Comparison of ENCODE assay signal across 9 cellular contexts in genomic region chr13:33279898-33280549, GRCh38. TPM values are rescaled to one million over a fixed set of nuclear protein-coding genes. Genes with fewer than 3 reads are reported as not detected.
DNase-seq lines count a peak whose midpoint lies in the region; ATAC-seq and TF ChIP-seq lines count a peak whose summit lies in the region.
"Had no signal": no experiment of that assay in that cellular context is flagged by ENCODE, and none has a peak within 500 bp of the region (broad histone marks: within the 10 kb centered on the region; RNA-seq: fewer than 3 reads in every experiment).

No MANE protein-coding gene starts in this region.

- 0 out of 2 replicates have a peak overlapping the region, but pooled peaks have one; percentile 6 for H3K4me3 ChIP-seq in SK-N-MC
- no peak overlapping the region for H3K4me3 ChIP-seq in fibroblast of the aortic adventitia (ENCODE audit: low read depth, low read length)

- ATAC-seq in GM21737 (IDR thresholded peaks at IDR 0.05; ENCODE audit: unreplicated experiment) (no peak), GM19023 (IDR thresholded peaks at IDR 0.05; ENCODE audit: unreplicated experiment) (no peak)

- in situ Hi-C loops in KBM-7 (cut with MboI; ENCODE audit: low pct_unique_long_range_greater_than_20kb, low sequenced_read_pairs) = no loop called here

- no peak for TF ChIP-seq CTCF in fibroblast of the aortic adventitia (IDR thresholded peaks at IDR 0.05; ENCODE audit: insufficient read depth, low read length)

- no peaks in the 10 kb centered on the region; the same call in 1 of the 2 replicates for H3K36me3 ChIP-seq in SK-N-MC (ENCODE audit: insufficient read depth, low read length)

- peak overlapping the region; percentile 98 for H3K27ac ChIP-seq in SK-N-MC

- H3K9me3 ChIP-seq in SK-N-MC (ENCODE audit: low read depth, low read length) = no peaks in the 10 kb centered on the region

- no peak overlapping the region for H3K9ac ChIP-seq in SK-N-MC (ENCODE audit: insufficient read length)

- peak; percentile 27 for DNase-seq in GM03348 (ENCODE audit: low spot score)
- no peak for DNase-seq in SK-N-MC (ENCODE audit: low read depth, low spot score)
- DNase-seq in fibroblast of the aortic adventitia (ENCODE audit: low read depth) = peak; percentile 54
- DNase-seq in renal cortical epithelial cell (ENCODE audit: low read depth) = peak; percentile 99
- no peak for DNase-seq in NCI-H748 (lab: John Stamatoyannopoulos, UW; ENCODE audit: unreplicated experiment)
- DNase-seq in KBM-7 = no peak
- DNase-seq: stimulated activated CD4-positive, alpha-beta T cell treated with anti-CD3 and anti-CD28 coated beads, Interleukin-1b, Interleukin-23, amount 100 ng/mL, for 48 hours had no signal

RNA-seq across cellular contexts. Expression of gene STARD13, which starts 5.5 kb away (rescaled TPM):
- total RNA-seq in fibroblast of the aortic adventitia (ENCODE audit: low replicate concordance) (7.8 and 11.0 TPM in 2 replicates), renal cortical epithelial cell (11.6 and 53.2 TPM in 2 replicates)

Comparison
In these comparisons a context has a peak if more than half of its experiments do, and no peak if none do; other contexts are left out.
1. DNase-seq: peak in GM03348 (single experiment), fibroblast of the aortic adventitia (single experiment) and renal cortical epithelial cell (single experiment); none in SK-N-MC (single experiment), NCI-H748 (single experiment) and KBM-7 (single experiment).